1 cellular context compared by ENCODE assay signal in the genomic region with DNA sequence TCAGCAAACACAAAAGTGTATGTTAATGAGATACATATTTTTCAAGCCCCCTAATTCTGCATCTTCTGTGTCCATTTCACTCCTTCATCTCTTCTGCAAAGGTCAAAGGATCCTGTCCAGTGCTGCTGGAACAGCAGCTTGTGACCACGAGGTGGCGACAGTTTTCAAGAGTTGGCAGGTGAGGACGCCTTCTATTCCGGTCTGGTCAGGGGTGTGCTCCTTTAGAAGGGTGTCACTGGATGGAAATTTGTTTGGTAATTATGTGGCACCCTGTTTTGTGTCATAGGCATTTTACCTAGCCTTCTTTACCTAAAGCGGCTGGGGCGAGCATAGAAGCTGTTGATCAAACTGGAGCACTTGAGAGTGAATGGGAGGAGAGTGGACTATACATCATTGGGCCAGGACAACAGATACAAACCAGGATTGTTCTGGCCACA.
TF ChIP-seq lines count a peak whose summit lies in the region.

No MANE protein-coding gene starts in this region.

TF ChIP-seq in WTC11, 78 proteins besides CTCF, POLR2A, EP300 and RAD21 (continued from another document):
- TF ChIP-seq, protein P1, sequence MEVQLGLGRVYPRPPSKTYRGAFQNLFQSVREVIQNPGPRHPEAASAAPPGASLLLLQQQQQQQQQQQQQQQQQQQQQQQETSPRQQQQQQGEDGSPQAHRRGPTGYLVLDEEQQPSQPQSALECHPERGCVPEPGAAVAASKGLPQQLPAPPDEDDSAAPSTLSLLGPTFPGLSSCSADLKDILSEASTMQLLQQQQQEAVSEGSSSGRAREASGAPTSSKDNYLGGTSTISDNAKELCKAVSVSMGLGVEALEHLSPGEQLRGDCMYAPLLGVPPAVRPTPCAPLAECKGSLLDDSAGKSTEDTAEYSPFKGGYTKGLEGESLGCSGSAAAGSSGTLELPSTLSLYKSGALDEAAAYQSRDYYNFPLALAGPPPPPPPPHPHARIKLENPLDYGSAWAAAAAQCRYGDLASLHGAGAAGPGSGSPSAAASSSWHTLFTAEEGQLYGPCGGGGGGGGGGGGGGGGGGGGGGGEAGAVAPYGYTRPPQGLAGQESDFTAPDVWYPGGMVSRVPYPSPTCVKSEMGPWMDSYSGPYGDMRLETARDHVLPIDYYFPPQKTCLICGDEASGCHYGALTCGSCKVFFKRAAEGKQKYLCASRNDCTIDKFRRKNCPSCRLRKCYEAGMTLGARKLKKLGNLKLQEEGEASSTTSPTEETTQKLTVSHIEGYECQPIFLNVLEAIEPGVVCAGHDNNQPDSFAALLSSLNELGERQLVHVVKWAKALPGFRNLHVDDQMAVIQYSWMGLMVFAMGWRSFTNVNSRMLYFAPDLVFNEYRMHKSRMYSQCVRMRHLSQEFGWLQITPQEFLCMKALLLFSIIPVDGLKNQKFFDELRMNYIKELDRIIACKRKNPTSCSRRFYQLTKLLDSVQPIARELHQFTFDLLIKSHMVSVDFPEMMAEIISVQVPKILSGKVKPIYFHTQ (CRISPR knock-in tag; IDR thresholded peaks at IDR 0.05), result no peak
- TF ChIP-seq, protein P2, sequence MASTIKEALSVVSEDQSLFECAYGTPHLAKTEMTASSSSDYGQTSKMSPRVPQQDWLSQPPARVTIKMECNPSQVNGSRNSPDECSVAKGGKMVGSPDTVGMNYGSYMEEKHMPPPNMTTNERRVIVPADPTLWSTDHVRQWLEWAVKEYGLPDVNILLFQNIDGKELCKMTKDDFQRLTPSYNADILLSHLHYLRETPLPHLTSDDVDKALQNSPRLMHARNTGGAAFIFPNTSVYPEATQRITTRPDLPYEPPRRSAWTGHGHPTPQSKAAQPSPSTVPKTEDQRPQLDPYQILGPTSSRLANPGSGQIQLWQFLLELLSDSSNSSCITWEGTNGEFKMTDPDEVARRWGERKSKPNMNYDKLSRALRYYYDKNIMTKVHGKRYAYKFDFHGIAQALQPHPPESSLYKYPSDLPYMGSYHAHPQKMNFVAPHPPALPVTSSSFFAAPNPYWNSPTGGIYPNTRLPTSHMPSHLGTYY (CRISPR knock-in tag; IDR thresholded peaks at IDR 0.05), result no peak
- TF ChIP-seq ZNF219 (CRISPR knock-in tag; IDR thresholded peaks at IDR 0.05; ENCODE audit: borderline replicate concordance) (no peak), ESRRA (CRISPR knock-in tag; IDR thresholded peaks at IDR 0.05; ENCODE audit: borderline replicate concordance) (no peak)
- TF ChIP-seq, protein P3, sequence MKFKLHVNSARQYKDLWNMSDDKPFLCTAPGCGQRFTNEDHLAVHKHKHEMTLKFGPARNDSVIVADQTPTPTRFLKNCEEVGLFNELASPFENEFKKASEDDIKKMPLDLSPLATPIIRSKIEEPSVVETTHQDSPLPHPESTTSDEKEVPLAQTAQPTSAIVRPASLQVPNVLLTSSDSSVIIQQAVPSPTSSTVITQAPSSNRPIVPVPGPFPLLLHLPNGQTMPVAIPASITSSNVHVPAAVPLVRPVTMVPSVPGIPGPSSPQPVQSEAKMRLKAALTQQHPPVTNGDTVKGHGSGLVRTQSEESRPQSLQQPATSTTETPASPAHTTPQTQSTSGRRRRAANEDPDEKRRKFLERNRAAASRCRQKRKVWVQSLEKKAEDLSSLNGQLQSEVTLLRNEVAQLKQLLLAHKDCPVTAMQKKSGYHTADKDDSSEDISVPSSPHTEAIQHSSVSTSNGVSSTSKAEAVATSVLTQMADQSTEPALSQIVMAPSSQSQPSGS (CRISPR knock-in tag; IDR thresholded peaks at IDR 0.05; ENCODE audit: borderline replicate concordance, low read depth), result no peak
- TF ChIP-seq, protein P4, sequence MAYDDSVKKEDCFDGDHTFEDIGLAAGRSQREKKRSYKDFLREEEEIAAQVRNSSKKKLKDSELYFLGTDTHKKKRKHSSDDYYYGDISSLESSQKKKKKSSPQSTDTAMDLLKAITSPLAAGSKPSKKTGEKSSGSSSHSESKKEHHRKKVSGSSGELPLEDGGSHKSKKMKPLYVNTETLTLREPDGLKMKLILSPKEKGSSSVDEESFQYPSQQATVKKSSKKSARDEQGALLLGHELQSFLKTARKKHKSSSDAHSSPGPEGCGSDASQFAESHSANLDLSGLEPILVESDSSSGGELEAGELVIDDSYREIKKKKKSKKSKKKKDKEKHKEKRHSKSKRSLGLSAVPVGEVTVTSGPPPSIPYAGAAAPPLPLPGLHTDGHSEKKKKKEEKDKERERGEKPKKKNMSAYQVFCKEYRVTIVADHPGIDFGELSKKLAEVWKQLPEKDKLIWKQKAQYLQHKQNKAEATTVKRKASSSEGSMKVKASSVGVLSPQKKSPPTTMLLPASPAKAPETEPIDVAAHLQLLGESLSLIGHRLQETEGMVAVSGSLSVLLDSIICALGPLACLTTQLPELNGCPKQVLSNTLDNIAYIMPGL (CRISPR knock-in tag; IDR thresholded peaks at IDR 0.05), result no peak
